ENCODE assay signal across 18 cellular contexts in genomic region chr13:31056650-31057275, GRCh38.
DNase-seq lines count a peak whose midpoint lies in the region; ATAC-seq and TF ChIP-seq lines count a peak whose summit lies in the region.
"Had no signal": no experiment of that assay in that cellular context is flagged by ENCODE, and none has a peak within 500 bp of the region (broad histone marks: within the 10 kb centered on the region; RNA-seq: fewer than 3 reads in every experiment).

No MANE protein-coding gene starts in this region.

- H2AFZ ChIP-seq in osteoblast (ENCODE audit: low read length), result no peak overlapping the region

- no peaks in the 10 kb centered on the region for H4K20me1 ChIP-seq in osteoblast (ENCODE audit: insufficient read depth, low read length)

- H3K4me3 Mint-ChIP-seq in activated CD4-positive, alpha-beta T cell treated with anti-CD3 and anti-CD28 coated beads, Interleukin-2, amount 10 ng/mL, durations not matched to agents 24 days and 14 days, result peak overlapping the region; percentile 17
- H3K4me3 Mint-ChIP-seq in activated CD4-positive, alpha-beta T cell treated with anti-CD3 and anti-CD28 coated beads for 36 hours, result no peak overlapping the region
- no peak overlapping the region for H3K4me3 Mint-ChIP-seq in endothelial cell (ENCODE audit: unreplicated experiment)
- H3K4me3 Mint-ChIP-seq: IgD-negative memory B cell; T-helper 2 cell treated with Interferon-gamma antibody and Interleukin-4, amounts not matched to agents 5 μg/mL and 100 μg/mL, for 36 hours had no signal

- no peaks in the 10 kb centered on the region for H3K4me1 ChIP-seq in osteoblast (ENCODE audit: insufficient read depth, low read length)
- H3K4me1 ChIP-seq: spleen, upper lobe of right lung had no signal

- CTCF ChIA-PET in activated CD4-positive, alpha-beta T cell treated with anti-CD3 and anti-CD28 coated beads for 36 hours (lab: Charles Lee), result interaction anchor here (1.0 to 1.2 kb wide), 2 partner anchors 11 to 14 kb away, joined by 3 to 7 read pairs; no protein-coding TSS in a partner anchor

- H3K9me3 Mint-ChIP-seq in activated CD4-positive, alpha-beta T cell treated with anti-CD3 and anti-CD28 coated beads, Interleukin-2, amount 10 ng/mL, durations not matched to agents 24 days and 14 days, result no peaks in the 10 kb centered on the region
- H3K9me3 Mint-ChIP-seq in activated CD4-positive, alpha-beta T cell treated with anti-CD3 and anti-CD28 coated beads for 36 hours (ENCODE audit: low read depth), result no peaks in the 10 kb centered on the region
- H3K9me3 Mint-ChIP-seq in endothelial cell (ENCODE audit: unreplicated experiment), result no peaks in the 10 kb centered on the region
- H3K9me3 Mint-ChIP-seq: IgD-negative memory B cell; T-helper 2 cell treated with Interferon-gamma antibody and Interleukin-4, amounts not matched to agents 5 μg/mL and 100 μg/mL, for 36 hours had no signal

- peaks cover 10% of the 10 kb centered on the region for H3K27me3 Mint-ChIP-seq in activated CD4-positive, alpha-beta T cell treated with anti-CD3 and anti-CD28 coated beads, Interleukin-2, amount 10 ng/mL, durations not matched to agents 24 days and 14 days
- H3K27me3 Mint-ChIP-seq in activated CD4-positive, alpha-beta T cell treated with anti-CD3 and anti-CD28 coated beads for 36 hours, result peaks cover 2% of the 10 kb centered on the region
- H3K27me3 Mint-ChIP-seq in endothelial cell (ENCODE audit: unreplicated experiment), result peaks cover 2% of the 10 kb centered on the region

- H3K27ac ChIP-seq in osteoblast (ENCODE audit: low read depth, low read length), result no peak overlapping the region
- H3K27ac ChIP-seq: spleen, upper lobe of right lung had no signal

- H3K79me2 ChIP-seq in osteoblast (ENCODE audit: insufficient read depth, low read length), result no peaks in the 10 kb centered on the region

- no peak for ATAC-seq in activated CD4-positive, alpha-beta T cell treated with anti-CD3 and anti-CD28 coated beads for 36 hours
- ATAC-seq in omental fat pad (ENCODE audit: low FRiP score), result no peak
- ATAC-seq: left cardiac atrium, upper lobe of right lung had no signal

- no peak overlapping the region for H3K27ac Mint-ChIP-seq in activated CD4-positive, alpha-beta T cell treated with anti-CD3 and anti-CD28 coated beads, Interleukin-2, amount 10 ng/mL, durations not matched to agents 24 days and 14 days
- H3K27ac Mint-ChIP-seq in activated CD4-positive, alpha-beta T cell treated with anti-CD3 and anti-CD28 coated beads for 36 hours, result no peak overlapping the region
- no peak overlapping the region for H3K27ac Mint-ChIP-seq in endothelial cell (ENCODE audit: unreplicated experiment)
- H3K27ac Mint-ChIP-seq: IgD-negative memory B cell; T-helper 2 cell treated with Interferon-gamma antibody and Interleukin-4, amounts not matched to agents 5 μg/mL and 100 μg/mL, for 36 hours had no signal

- no peaks in the 10 kb centered on the region for H3K9me3 ChIP-seq in osteoblast (ENCODE audit: low read depth, low read length)
- H3K9me3 ChIP-seq: spleen, upper lobe of right lung had no signal

- peaks cover 6% of the 10 kb centered on the region for H3K27me3 ChIP-seq in osteoblast (ENCODE audit: insufficient read depth, low read length)
- H3K27me3 ChIP-seq: upper lobe of right lung had no signal

- H3K36me3 ChIP-seq in osteoblast (ENCODE audit: insufficient read depth, low read length), result no peaks in the 10 kb centered on the region
- H3K36me3 ChIP-seq: spleen, upper lobe of right lung had no signal

- no peaks in the 10 kb centered on the region for H3K36me3 Mint-ChIP-seq in activated CD4-positive, alpha-beta T cell treated with anti-CD3 and anti-CD28 coated beads, Interleukin-2, amount 10 ng/mL, durations not matched to agents 24 days and 14 days (ENCODE audit: low read depth)
- no peaks in the 10 kb centered on the region for H3K36me3 Mint-ChIP-seq in activated CD4-positive, alpha-beta T cell treated with anti-CD3 and anti-CD28 coated beads for 36 hours (ENCODE audit: low read depth)
- H3K36me3 Mint-ChIP-seq in endothelial cell (ENCODE audit: low read depth, unreplicated experiment), result no peaks in the 10 kb centered on the region

- no peak overlapping the region for H3K4me3 ChIP-seq in osteoblast (ENCODE audit: insufficient read depth, low read length)
- H3K4me3 ChIP-seq: spleen, upper lobe of right lung had no signal

- TF ChIP-seq CTCF in endothelial cell (IDR thresholded peaks at IDR 0.05; ENCODE audit: unreplicated experiment) (no peak), osteoblast (IDR thresholded peaks at IDR 0.05; ENCODE audit: extremely low read depth, low read depth, low read length) (peak; percentile 32), omental fat pad (IDR thresholded peaks at IDR 0.05) (no peak)

- intact Hi-C loops in activated CD4-positive, alpha-beta T cell treated with anti-CD3 and anti-CD28 coated beads, Interleukin-2, amount 10 ng/mL, durations not matched to agents 24 days and 14 days (cut with micrococcal nuclease), result no loop called here
- intact Hi-C loops in activated CD4-positive, alpha-beta T cell treated with anti-CD3 and anti-CD28 coated beads for 36 hours (cut with DNase I, micrococcal nuclease), result no loop called here

- H3K4me1 Mint-ChIP-seq in activated CD4-positive, alpha-beta T cell treated with anti-CD3 and anti-CD28 coated beads, Interleukin-2, amount 10 ng/mL, durations not matched to agents 24 days and 14 days, result peaks cover under 1% of the 10 kb centered on the region
- peaks cover 2% of the 10 kb centered on the region for H3K4me1 Mint-ChIP-seq in activated CD4-positive, alpha-beta T cell treated with anti-CD3 and anti-CD28 coated beads for 36 hours
- H3K4me1 Mint-ChIP-seq in endothelial cell (ENCODE audit: unreplicated experiment), result peaks cover 4% of the 10 kb centered on the region
- H3K4me1 Mint-ChIP-seq: IgD-negative memory B cell had no signal

- POLR2A ChIA-PET in activated CD4-positive, alpha-beta T cell treated with anti-CD3 and anti-CD28 coated beads for 36 hours (lab: Charles Lee), result no interaction called here

- no peak for DNase-seq in activated CD4-positive, alpha-beta T cell treated with anti-CD3 and anti-CD28 coated beads, Interleukin-2, amount 10 ng/mL, durations not matched to agents 24 days and 14 days
- DNase-seq in activated CD4-positive, alpha-beta T cell treated with anti-CD3 and anti-CD28 coated beads for 36 hours, result no peak
- DNase-seq in NCI-H82 treated with DMSO at 0.1 percent for 48 hours (lab: John Stamatoyannopoulos, UW; ENCODE audit: unreplicated experiment) (peak; percentile 78), endothelial cell (ENCODE audit: low spot score) (peak; percentile 20), osteoblast (ENCODE audit: insufficient read length, low spot score, missing footprints) (no peak), omental fat pad (ENCODE audit: low spot score) (no peak), NCI-H146 treated with DMSO at 0.1 percent for 48 hours (lab: John Stamatoyannopoulos, UW; ENCODE audit: unreplicated experiment) (no peak)
- DNase-seq in stimulated activated CD4-positive, alpha-beta T cell treated with anti-CD3 and anti-CD28 coated beads, Interleukin-2, amount 100 ng/mL, for 48 hours, result no peak
- DNase-seq: activated CD4-positive, CD25-positive, alpha-beta regulatory T cell treated with anti-CD3 and anti-CD28 coated beads, Interleukin-2, amount 50 U/mL, for 72 hours; left cardiac atrium; NCI-H1048; NCI-H2171; SHP77; spleen; stimulated activated naive CD4-positive, alpha-beta T cell treated with Interleukin-2 at 50 U/mL for 16 hours; upper lobe of right lung had no signal

- peak overlapping the region; percentile 37 for H3K4me2 ChIP-seq in osteoblast (ENCODE audit: insufficient read depth, low read length)

Comparison
In these comparisons a context has a peak if more than half of its experiments do, and no peak if none do; other contexts are left out.
1. DNase-seq: peak in NCI-H82 treated with DMSO at 0.1 percent for 48 hours (single experiment) and endothelial cell (single experiment); none in activated CD4-positive, alpha-beta T cell treated with anti-CD3 and anti-CD28 coated beads, Interleukin-2, amount 10 ng/mL, durations not matched to agents 24 days and 14 days (single experiment), activated CD4-positive, alpha-beta T cell treated with anti-CD3 and anti-CD28 coated beads for 36 hours (single experiment), osteoblast (single experiment), stimulated activated CD4-positive, alpha-beta T cell treated with anti-CD3 and anti-CD28 coated beads, Interleukin-2, amount 100 ng/mL, for 48 hours (0 of 2), omental fat pad (single experiment) and NCI-H146 treated with DMSO at 0.1 percent for 48 hours (single experiment).